In the genomic region with DNA sequence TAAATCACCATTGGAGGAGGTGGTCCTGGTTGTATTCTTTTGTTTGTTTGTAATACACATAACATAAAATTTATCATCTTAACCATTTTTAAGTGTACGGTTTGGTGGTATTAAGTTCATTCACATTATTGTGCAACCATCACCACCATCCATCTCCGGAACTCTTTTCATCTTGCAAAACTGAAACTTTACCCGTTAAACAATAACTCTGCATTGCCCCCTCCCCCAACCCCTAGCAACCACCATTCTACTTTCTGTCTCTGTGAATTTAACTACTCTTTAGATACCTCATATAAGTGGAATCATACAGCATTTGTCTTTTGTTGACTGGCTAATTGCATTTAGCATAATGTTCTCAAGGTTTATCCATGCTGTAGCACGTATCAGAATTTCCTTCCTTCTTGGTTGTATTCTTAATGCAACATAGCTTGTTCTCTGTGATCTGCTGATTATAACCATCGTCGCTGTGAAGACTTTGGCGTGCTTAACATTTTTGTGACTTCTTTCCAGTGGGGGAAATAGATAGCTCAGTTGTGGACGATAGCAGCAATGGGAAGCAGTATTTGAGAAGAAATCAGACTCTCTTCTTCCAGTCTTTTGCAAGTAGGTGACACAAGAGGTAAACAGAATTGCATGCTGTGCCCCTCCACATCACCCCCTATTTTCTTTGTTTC, we compare ENCODE assay signal across 10 cellular contexts.
DNase-seq lines count a peak whose midpoint lies in the region; ATAC-seq and TF ChIP-seq lines count a peak whose summit lies in the region.
"Had no signal": no experiment of that assay in that cellular context is flagged by ENCODE, and none has a peak within 500 bp of the region (broad histone marks: within the 10 kb centered on the region; RNA-seq: fewer than 3 reads in every experiment).

No MANE protein-coding gene starts in this region.

- no peak overlapping the region for H3K27ac ChIP-seq in CD4-positive, CD25-positive, alpha-beta regulatory T cell (ENCODE audit: insufficient read depth, low read length, poor library complexity, severe bottlenecking)
- H3K27ac ChIP-seq in GM23338 (ENCODE audit: low read depth) (no peak overlapping the region), Peyer's patch (peak overlapping the region in 3 of 4 donors; percentile 2 to 24 (median 19))
- H3K27ac ChIP-seq: epithelial cell of prostate, RWPE1 had no signal

- H3K27ac Mint-ChIP-seq in CD4-positive, CD25-positive, alpha-beta regulatory T cell = peak overlapping the region in 2 of 3 donors; percentile 27 to 60
- H3K27ac Mint-ChIP-seq in GM23338 = no peak overlapping the region

- no peaks in the 10 kb centered on the region for H4K20me1 ChIP-seq in GM23338 (replicated peaks; ENCODE audit: insufficient read depth)

- H3K9me2 ChIP-seq in GM23338 (ENCODE audit: insufficient read depth) = no peaks in the 10 kb centered on the region

- peak overlapping the region; percentile 13 to 76 (median 40) for H3K4me3 Mint-ChIP-seq in CD4-positive, CD25-positive, alpha-beta regulatory T cell
- no peak overlapping the region for H3K4me3 Mint-ChIP-seq in GM23338

- H3K79me2 ChIP-seq in GM23338 (replicated peaks; ENCODE audit: insufficient read depth) = no peaks in the 10 kb centered on the region

- peaks cover 5% of the 10 kb centered on the region for H3K4me1 ChIP-seq in CD4-positive, CD25-positive, alpha-beta regulatory T cell (ENCODE audit: control insufficient read depth, insufficient read depth, low read length, poor library complexity, severe bottlenecking)
- H3K4me1 ChIP-seq in GM23338 (ENCODE audit: insufficient read depth) (peaks cover 18% of the 10 kb centered on the region), Peyer's patch (no peaks in the 10 kb centered on the region)

- H3K27me3 Mint-ChIP-seq in CD4-positive, CD25-positive, alpha-beta regulatory T cell = no peaks in the 10 kb centered on the region
- peaks cover 2% of the 10 kb centered on the region for H3K27me3 Mint-ChIP-seq in GM23338 (ENCODE audit: insufficient read depth, low read depth, poor library complexity)

- H2AFZ ChIP-seq in GM23338 = 0 out of 2 replicates have a peak overlapping the region, but pooled peaks have one; percentile 38

- TF ChIP-seq CTCF in GM23338 (conservative IDR thresholded peaks at IDR 0.05; ENCODE audit: low read depth in 2 of 2) = no peak
- TF ChIP-seq CTCF in Peyer's patch (IDR thresholded peaks at IDR 0.05) = no peak

- no peaks in the 10 kb centered on the region for H3K36me3 ChIP-seq in CD4-positive, CD25-positive, alpha-beta regulatory T cell (ENCODE audit: control insufficient read depth, insufficient read depth, low read length)
- no peaks in the 10 kb centered on the region for H3K36me3 ChIP-seq in GM23338 (ENCODE audit: insufficient read depth)
- no peaks in the 10 kb centered on the region for H3K36me3 ChIP-seq in Peyer's patch

- H3K9me3 ChIP-seq in CD4-positive, CD25-positive, alpha-beta regulatory T cell (ENCODE audit: control insufficient read depth in 2 of 2, low read length in 2 of 2) = no peaks in the 10 kb centered on the region
- no peaks in the 10 kb centered on the region for H3K9me3 ChIP-seq in Peyer's patch

- peak overlapping the region; percentile 79 for H3K4me3 ChIP-seq in CD4-positive, CD25-positive, alpha-beta regulatory T cell (ENCODE audit: low read depth, low read length)
- no peak overlapping the region for H3K4me3 ChIP-seq in GM23338
- H3K4me3 ChIP-seq in Peyer's patch = no peak overlapping the region

- no peaks in the 10 kb centered on the region for H3F3A ChIP-seq in GM23338 (replicated peaks; ENCODE audit: low read depth)

- peak in 2 of 3 donors; percentile 29 to 81 for DNase-seq in CD4-positive, CD25-positive, alpha-beta regulatory T cell
- no peak for DNase-seq in GM23338 (ENCODE audit: low spot score)
- DNase-seq in Peyer's patch = peak in 1 of 3 donors; percentile 30
- DNase-seq in left lobe of liver (ENCODE audit: low spot score) = no peak
- no peak for DNase-seq in NCI-H82 treated with DMSO at 0.1 percent for 48 hours (lab: John Stamatoyannopoulos, UW; ENCODE audit: unreplicated experiment)
- no peak for DNase-seq in dermis blood vessel endothelial cell
- DNase-seq in superior temporal gyrus (ENCODE audit: extremely low spot score) = no peak
- no peak for DNase-seq in ureter (ENCODE audit: low spot score)

- H3K9me3 Mint-ChIP-seq in CD4-positive, CD25-positive, alpha-beta regulatory T cell = peaks cover 0 to 3% (median 0%) of the 10 kb centered on the region in 7 donors
- peaks cover 3% of the 10 kb centered on the region; the same call in 2 of the 3 replicates for H3K9me3 Mint-ChIP-seq in GM23338

- H3K27me3 ChIP-seq in CD4-positive, CD25-positive, alpha-beta regulatory T cell (ENCODE audit: control insufficient read depth, insufficient read depth, low read length) = no peaks in the 10 kb centered on the region
- H3K27me3 ChIP-seq in GM23338 (ENCODE audit: insufficient read depth) (no peaks in the 10 kb centered on the region), Peyer's patch (no peaks in the 10 kb centered on the region)

- H3K4me1 Mint-ChIP-seq in CD4-positive, CD25-positive, alpha-beta regulatory T cell = peaks cover 0 to 18% (median 16%) of the 10 kb centered on the region in 4 donors
- H3K4me1 Mint-ChIP-seq in GM23338 = peaks cover 25% of the 10 kb centered on the region

- ATAC-seq in CD4-positive, CD25-positive, alpha-beta regulatory T cell (ENCODE audit: low read depth in 2 of 2) = peak; percentile 44
- ATAC-seq in GM23338 (no peak), left lobe of liver (peak; percentile 59)

- no peak for TF ChIP-seq POLR2A in Peyer's patch (IDR thresholded peaks at IDR 0.05)

- H3K4me2 ChIP-seq in GM23338 = no peak overlapping the region

- H3K36me3 Mint-ChIP-seq in CD4-positive, CD25-positive, alpha-beta regulatory T cell = no peaks in the 10 kb centered on the region
- H3K36me3 Mint-ChIP-seq in GM23338 (ENCODE audit: low read depth) = peaks cover 2% of the 10 kb centered on the region; the same call in 1 of the 3 replicates

TF ChIP-seq in GM23338, 12 proteins besides CTCF, POLR2A, EP300 and RAD21 (continues in another document):
- TF ChIP-seq, protein P1, sequence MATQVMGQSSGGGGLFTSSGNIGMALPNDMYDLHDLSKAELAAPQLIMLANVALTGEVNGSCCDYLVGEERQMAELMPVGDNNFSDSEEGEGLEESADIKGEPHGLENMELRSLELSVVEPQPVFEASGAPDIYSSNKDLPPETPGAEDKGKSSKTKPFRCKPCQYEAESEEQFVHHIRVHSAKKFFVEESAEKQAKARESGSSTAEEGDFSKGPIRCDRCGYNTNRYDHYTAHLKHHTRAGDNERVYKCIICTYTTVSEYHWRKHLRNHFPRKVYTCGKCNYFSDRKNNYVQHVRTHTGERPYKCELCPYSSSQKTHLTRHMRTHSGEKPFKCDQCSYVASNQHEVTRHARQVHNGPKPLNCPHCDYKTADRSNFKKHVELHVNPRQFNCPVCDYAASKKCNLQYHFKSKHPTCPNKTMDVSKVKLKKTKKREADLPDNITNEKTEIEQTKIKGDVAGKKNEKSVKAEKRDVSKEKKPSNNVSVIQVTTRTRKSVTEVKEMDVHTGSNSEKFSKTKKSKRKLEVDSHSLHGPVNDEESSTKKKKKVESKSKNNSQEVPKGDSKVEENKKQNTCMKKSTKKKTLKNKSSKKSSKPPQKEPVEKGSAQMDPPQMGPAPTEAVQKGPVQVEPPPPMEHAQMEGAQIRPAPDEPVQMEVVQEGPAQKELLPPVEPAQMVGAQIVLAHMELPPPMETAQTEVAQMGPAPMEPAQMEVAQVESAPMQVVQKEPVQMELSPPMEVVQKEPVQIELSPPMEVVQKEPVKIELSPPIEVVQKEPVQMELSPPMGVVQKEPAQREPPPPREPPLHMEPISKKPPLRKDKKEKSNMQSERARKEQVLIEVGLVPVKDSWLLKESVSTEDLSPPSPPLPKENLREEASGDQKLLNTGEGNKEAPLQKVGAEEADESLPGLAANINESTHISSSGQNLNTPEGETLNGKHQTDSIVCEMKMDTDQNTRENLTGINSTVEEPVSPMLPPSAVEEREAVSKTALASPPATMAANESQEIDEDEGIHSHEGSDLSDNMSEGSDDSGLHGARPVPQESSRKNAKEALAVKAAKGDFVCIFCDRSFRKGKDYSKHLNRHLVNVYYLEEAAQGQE (IDR thresholded peaks at IDR 0.05; ENCODE audit: unreplicated experiment) = no peak
- TF ChIP-seq CREB1 (CRISPR knock-in tag; IDR thresholded peaks at IDR 0.05; ENCODE audit: low read depth) (no peak), EZH2phosphoT487 (IDR thresholded peaks at IDR 0.05; ENCODE audit: unreplicated experiment) (no peak), POLR2AphosphoS5 (IDR thresholded peaks at IDR 0.05; ENCODE audit: low read depth) (no peak)

Comparison
In these comparisons a context has a peak if more than half of its experiments do, and no peak if none do; other contexts are left out.
1. DNase-seq: peak in CD4-positive, CD25-positive, alpha-beta regulatory T cell (2 of 3); none in GM23338 (single experiment), left lobe of liver (single experiment), NCI-H82 treated with DMSO at 0.1 percent for 48 hours (single experiment), dermis blood vessel endothelial cell (single experiment), superior temporal gyrus (single experiment) and ureter (single experiment).
2. H3K27ac ChIP-seq: peak in Peyer's patch (3 of 4); none in CD4-positive, CD25-positive, alpha-beta regulatory T cell (single experiment) and GM23338 (single experiment).